ENCODE assay signal across 12 cellular contexts in the genomic region with DNA sequence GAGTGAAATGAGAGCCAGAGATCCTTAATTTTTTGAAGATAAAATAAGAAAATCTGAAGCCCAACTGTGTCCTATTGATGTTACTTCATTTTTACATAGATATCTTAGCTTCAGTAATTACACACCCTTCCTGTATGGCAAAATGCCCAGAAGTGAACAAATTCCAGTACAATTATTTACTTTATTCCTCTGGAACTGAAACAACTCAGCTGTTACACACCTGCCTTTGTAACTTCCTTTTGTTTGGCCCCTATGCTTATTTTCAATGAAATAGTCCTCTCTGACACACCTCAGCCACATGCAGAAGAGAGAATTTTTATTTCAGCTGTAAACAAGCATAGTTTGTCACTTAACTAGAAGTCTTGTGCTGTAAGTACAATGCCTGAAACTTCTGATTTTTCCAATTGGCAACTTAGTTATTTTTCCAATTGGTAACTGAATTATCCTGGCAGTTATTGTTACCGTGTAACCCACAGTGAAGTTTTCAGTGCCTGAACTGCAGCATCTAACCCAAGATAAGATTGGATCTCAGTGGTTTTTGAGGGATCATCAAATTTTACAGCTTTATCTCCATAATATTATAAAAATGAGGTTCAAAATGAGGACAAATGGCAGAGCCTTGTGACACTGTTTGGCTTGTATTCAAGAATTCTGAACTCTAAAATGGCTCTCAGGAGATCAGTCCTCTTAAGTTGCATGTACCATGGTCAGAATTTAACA.
DNase-seq lines count a peak whose midpoint lies in the region; FAIRE-seq and TF ChIP-seq lines count a peak whose summit lies in the region.
"Had no signal": no experiment of that assay in that cellular context is flagged by ENCODE, and none has a peak within 500 bp of the region (broad histone marks: within the 10 kb centered on the region; RNA-seq: fewer than 3 reads in every experiment).

No MANE protein-coding gene starts in this region.

- no peak overlapping the region for H3K27ac Mint-ChIP-seq in T-helper 2 cell treated with Interferon-gamma antibody and Interleukin-4, amounts not matched to agents 5 μg/mL and 100 μg/mL, for 36 hours

- no peaks in the 10 kb centered on the region for H3K27me3 ChIP-seq in SJCRH30
- no peaks in the 10 kb centered on the region for H3K27me3 ChIP-seq in thyroid gland

- H3K27ac ChIP-seq in SJCRH30, result peak overlapping the region; percentile 76
- H3K27ac ChIP-seq in thyroid gland, result peak overlapping the region; percentile 58 to 81 (median 73)
- H3K27ac ChIP-seq: 22Rv1 had no signal

- intact Hi-C loops in thyroid gland (cut with DNase I), result no loop called here

- peak; percentile 43 for DNase-seq in DMS 273 (lab: John Stamatoyannopoulos, UW; ENCODE audit: unreplicated experiment)
- no peak for DNase-seq in DMS 273 treated with DMSO at 0.1 percent for 48 hours (lab: John Stamatoyannopoulos, UW)
- DNase-seq in SJCRH30, result peak; percentile 49 to 85
- DNase-seq in globus pallidus (ENCODE audit: low spot score), result peak; percentile 11
- DNase-seq in thyroid gland, result no peak
- no peak for DNase-seq in T-helper 2 cell treated with Interferon-gamma antibody and Interleukin-4, amounts not matched to agents 5 μg/mL and 100 μg/mL, for 36 hours (ENCODE audit: low spot score)
- DNase-seq in activated CD4-positive, alpha-beta T cell treated with anti-CD3 and anti-CD28 coated beads for 4 hours, result no peak
- no peak for DNase-seq in frontal cortex (ENCODE audit: low spot score in 2 of 2)
- DNase-seq: glutamatergic neuron; stimulated activated CD8-positive, alpha-beta memory T cell treated with anti-CD3 and anti-CD28 coated beads, Interleukin-4, amount 100 ng/mL, for 48 hours; T-helper 1 cell had no signal

- H3K4me3 Mint-ChIP-seq in T-helper 2 cell treated with Interferon-gamma antibody and Interleukin-4, amounts not matched to agents 5 μg/mL and 100 μg/mL, for 36 hours, result no peak overlapping the region

- 19 to 30% methylated on average over 1 of the region's 1 CpG for WGBS in thyroid gland, 2 donors

- H3K4me3 ChIP-seq in SJCRH30 (no peak overlapping the region), thyroid gland (replicated peaks in 1 of 3) (no peak overlapping the region)

- H3K36me3 Mint-ChIP-seq in T-helper 2 cell treated with Interferon-gamma antibody and Interleukin-4, amounts not matched to agents 5 μg/mL and 100 μg/mL, for 36 hours (ENCODE audit: low read depth), result no peaks in the 10 kb centered on the region

- no peak for TF ChIP-seq POLR2A in thyroid gland (IDR thresholded peaks at IDR 0.05)

- TF ChIP-seq CTCF in thyroid gland (IDR thresholded peaks at IDR 0.05), result no peak

- H3K4me1 ChIP-seq in SJCRH30 (peaks cover 35% of the 10 kb centered on the region), thyroid gland (peaks cover 13 to 20% of the 10 kb centered on the region in 2 donors)

- no peak for FAIRE-seq in frontal cortex (lab: Jason Lieb, UNC)

- H3K27me3 Mint-ChIP-seq in T-helper 2 cell treated with Interferon-gamma antibody and Interleukin-4, amounts not matched to agents 5 μg/mL and 100 μg/mL, for 36 hours (ENCODE audit: low read depth), result no peaks in the 10 kb centered on the region

- H3K36me3 ChIP-seq in SJCRH30, result peaks cover 42% of the 10 kb centered on the region
- no peaks in the 10 kb centered on the region for H3K36me3 ChIP-seq in thyroid gland

- no peaks in the 10 kb centered on the region for H3K9me3 Mint-ChIP-seq in T-helper 2 cell treated with Interferon-gamma antibody and Interleukin-4, amounts not matched to agents 5 μg/mL and 100 μg/mL, for 36 hours

- peaks cover 5% of the 10 kb centered on the region for H3K4me1 Mint-ChIP-seq in T-helper 2 cell treated with Interferon-gamma antibody and Interleukin-4, amounts not matched to agents 5 μg/mL and 100 μg/mL, for 36 hours (ENCODE audit: low read depth)

- H3K9me3 ChIP-seq in SJCRH30 (replicated peaks) (no peaks in the 10 kb centered on the region; the same call in 1 of the 2 replicates), thyroid gland (no peaks in the 10 kb centered on the region)

Comparison
In these comparisons a context has a peak if more than half of its experiments do, and no peak if none do; other contexts are left out.
1. DNase-seq: peak in DMS 273 (single experiment), SJCRH30 (2 of 2) and globus pallidus (single experiment); none in DMS 273 treated with DMSO at 0.1 percent for 48 hours (single experiment), thyroid gland (0 of 2), T-helper 2 cell treated with Interferon-gamma antibody and Interleukin-4, amounts not matched to agents 5 μg/mL and 100 μg/mL, for 36 hours (single experiment), activated CD4-positive, alpha-beta T cell treated with anti-CD3 and anti-CD28 coated beads for 4 hours (0 of 2) and frontal cortex (0 of 2).